Comparison of ENCODE assay signal across 11 cellular contexts in genomic region chr5:89342106-89342876, GRCh38.
A peak's percentile ranks its signal among the peaks of the same experiment; 100 is the strongest.
DNase-seq lines count a peak whose midpoint lies in the region; ATAC-seq and TF ChIP-seq lines count a peak whose summit lies in the region.
"Had no signal": no experiment of that assay in that cellular context is flagged by ENCODE, and none has a peak within 500 bp of the region (broad histone marks: within the 10 kb centered on the region; RNA-seq: fewer than 3 reads in every experiment).

No MANE protein-coding gene starts in this region.

- CTCF ChIA-PET in activated CD4-positive, alpha-beta memory T cell treated with anti-CD3 and anti-CD28 coated beads for 36 hours (lab: Charles Lee) = no interaction called here

- no peak for TF ChIP-seq CTCF in left lung (IDR thresholded peaks at IDR 0.05)
- no peak for TF ChIP-seq CTCF in GM13976 (IDR thresholded peaks at IDR 0.05; ENCODE audit: borderline replicate concordance, control extremely low read depth, extremely low read depth, insufficient read depth, missing control alignments)

- no peaks in the 10 kb centered on the region for H3K9me3 ChIP-seq in left lung

- H3K4me1 Mint-ChIP-seq in activated CD4-positive, alpha-beta memory T cell treated with anti-CD3 and anti-CD28 coated beads for 36 hours (ENCODE audit: low read depth) = no peaks in the 10 kb centered on the region

- no peak overlapping the region for H3K4me3 ChIP-seq in left lung
- H3K4me3 ChIP-seq: coronary artery had no signal

- H3K4me1 ChIP-seq in left lung = peaks cover 0 to 3% of the 10 kb centered on the region in 2 donors

- in situ Hi-C loops in GM13976 (cut with MboI; ENCODE audit: low sequenced_read_pairs, unreplicated experiment) = no loop called here

- H3K4me3 Mint-ChIP-seq in activated CD4-positive, alpha-beta memory T cell treated with anti-CD3 and anti-CD28 coated beads for 36 hours = no peak overlapping the region

- intact Hi-C loops in left lung (cut with DNase I) = no loop called here
- intact Hi-C loops in activated CD4-positive, alpha-beta memory T cell treated with anti-CD3 and anti-CD28 coated beads for 36 hours (cut with micrococcal nuclease) = no loop called here

- no peak overlapping the region for H3K27ac Mint-ChIP-seq in activated CD4-positive, alpha-beta memory T cell treated with anti-CD3 and anti-CD28 coated beads for 36 hours

- H3K27ac ChIP-seq in left lung = no peak overlapping the region
- H3K27ac ChIP-seq: coronary artery, VCaP had no signal

- H3K9me3 Mint-ChIP-seq in activated CD4-positive, alpha-beta memory T cell treated with anti-CD3 and anti-CD28 coated beads for 36 hours = peaks cover 4% of the 10 kb centered on the region

- H3K27me3 Mint-ChIP-seq in activated CD4-positive, alpha-beta memory T cell treated with anti-CD3 and anti-CD28 coated beads for 36 hours = no peaks in the 10 kb centered on the region

- POLR2A ChIA-PET in activated CD4-positive, alpha-beta memory T cell treated with anti-CD3 and anti-CD28 coated beads for 36 hours (lab: Charles Lee) = no interaction called here

- H3K27me3 ChIP-seq in left lung = no peaks in the 10 kb centered on the region

- ATAC-seq in GM18502 (IDR thresholded peaks at IDR 0.05; ENCODE audit: poor library complexity, unreplicated experiment) = peak; percentile 40
- peak; percentile 37 for ATAC-seq in HG02571 (IDR thresholded peaks at IDR 0.05; ENCODE audit: unreplicated experiment)
- ATAC-seq in left lung = peak; percentile 71

- DNase-seq in NCI-H510A treated with DMSO at 0.1 percent for 48 hours (lab: John Stamatoyannopoulos, UW) (peak; percentile 21), left lung (no peak), DMS153 (lab: John Stamatoyannopoulos, UW) (no peak), NCI-H1092 treated with DMSO at 0.1 percent for 48 hours (lab: John Stamatoyannopoulos, UW) (no peak), GM13976 (ENCODE audit: low spot score) (no peak)
- DNase-seq in activated CD4-positive, alpha-beta memory T cell treated with anti-CD3 and anti-CD28 coated beads for 36 hours = no peak
- DNase-seq: midbrain had no signal

- H3K36me3 Mint-ChIP-seq in activated CD4-positive, alpha-beta memory T cell treated with anti-CD3 and anti-CD28 coated beads for 36 hours = no peaks in the 10 kb centered on the region

- H3K36me3 ChIP-seq in left lung = no peaks in the 10 kb centered on the region
